In the genomic region with DNA sequence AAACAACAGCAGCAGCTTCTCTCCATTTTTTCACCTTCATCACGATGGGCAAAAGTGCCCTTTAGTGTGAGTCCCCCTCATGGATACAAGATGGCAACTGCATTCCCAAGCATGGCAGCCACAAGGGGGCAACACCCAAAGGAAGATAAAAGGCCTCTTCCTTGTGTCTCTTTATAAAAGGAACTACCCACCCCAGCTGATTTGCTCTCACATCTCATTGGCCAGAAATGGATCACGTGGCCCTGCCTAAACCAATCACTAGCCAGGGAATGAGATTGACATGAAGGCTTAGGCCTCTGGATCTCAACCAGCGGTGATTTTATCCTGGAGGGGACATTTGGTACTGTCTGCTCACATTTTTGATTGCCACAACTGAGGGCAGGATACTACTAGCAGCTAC, we compare ENCODE assay signal across 7 cellular contexts. TPM values are rescaled to one million over a fixed set of nuclear protein-coding genes. Genes with fewer than 3 reads are reported as not detected.
DNase-seq lines count a peak whose midpoint lies in the region; ATAC-seq, FAIRE-seq and TF ChIP-seq lines count a peak whose summit lies in the region.

No MANE protein-coding gene starts in this region.

- H3K27me3 ChIP-seq in DOHH2 (ENCODE audit: control insufficient read depth, low read length) (no peaks in the 10 kb centered on the region; the same call in 1 of the 2 replicates), transverse colon (no peaks in the 10 kb centered on the region)

- H3K4me2 ChIP-seq in DOHH2 (ENCODE audit: low read length) = no peak overlapping the region

- no peaks in the 10 kb centered on the region for H4K20me1 ChIP-seq in DOHH2 (ENCODE audit: control insufficient read depth, insufficient read depth, low read depth, low read length)

- ATAC-seq in GM21447 (IDR thresholded peaks at IDR 0.05; ENCODE audit: unreplicated experiment) = no peak

- no peaks in the 10 kb centered on the region for H3K36me3 ChIP-seq in DOHH2 (ENCODE audit: control insufficient read depth, low read length)
- no peaks in the 10 kb centered on the region for H3K36me3 ChIP-seq in transverse colon

- H3K27ac ChIP-seq in DOHH2 (ENCODE audit: low read depth, low read length) (no peak overlapping the region), transverse colon (no peak overlapping the region)

- no peak for TF ChIP-seq EP300 in transverse colon (IDR thresholded peaks at IDR 0.05; ENCODE audit: low read depth)

- in situ Hi-C loops in astrocyte of the spinal cord (cut with HindIII; ENCODE audit: low sequenced_read_pairs) (no loop called here), transverse colon (cut with MboI; ENCODE audit: low pct_ligation_motif_present in 1 of 4, low pct_unique_long_range_greater_than_20kb in 1 of 4, low sequenced_read_pairs in 3 of 4) (loop anchor here in 3 of 4 donors (5.0 to 10.0 kb wide), 2 partner anchors 323 to 325 kb away; no protein-coding TSS in a partner anchor)

- H3K79me2 ChIP-seq in DOHH2 (ENCODE audit: control insufficient read depth, low read length) = no peaks in the 10 kb centered on the region

- TF ChIP-seq POLR2A in transverse colon (IDR thresholded peaks at IDR 0.05) = no peak

- H3F3A ChIP-seq in DOHH2 (ENCODE audit: control insufficient read depth, insufficient read depth) = peaks cover 6% of the 10 kb centered on the region; the same call in 1 of the 2 replicates

- H3K4me3 ChIP-seq in DOHH2 (ENCODE audit: low read length) (no peak overlapping the region), astrocyte of the spinal cord (ENCODE audit: low read depth, low read length) (no peak overlapping the region), transverse colon (no peak overlapping the region)

- H3K4me1 ChIP-seq in DOHH2 (ENCODE audit: control insufficient read depth, low read length) (peaks cover 25% of the 10 kb centered on the region), transverse colon (peaks cover 0 to 9% (median 0%) of the 10 kb centered on the region in 4 donors)

- intact Hi-C loops in transverse colon (cut with DNase I; ENCODE audit: low total_unique reads) = loop anchor here (5.0 kb wide), 1 partner anchor 1150 kb away; no protein-coding TSS in a partner anchor

- WGBS in transverse colon (ENCODE audit: low coverage in 1 of 2), 2 donors = 90 to 98% methylated on average over 2 to 3 of the region's 3 CpGs

- DNase-seq in HTR-8/SVneo (ENCODE audit: insufficient read length, low spot score) (peak; percentile 94), RKO (ENCODE audit: low spot score) (peak; percentile 83), astrocyte of the spinal cord (ENCODE audit: low read depth, low spot score) (peak; percentile 72), kidney tubule cell (ENCODE audit: low spot score) (peak; percentile 73), transverse colon (no peak)

- peak; percentile 66 for TF ChIP-seq CTCF in DOHH2 (IDR thresholded peaks at IDR 0.05; ENCODE audit: low read depth, low read length, poor library complexity, severe bottlenecking)
- peak; percentile 56 for TF ChIP-seq CTCF in astrocyte of the spinal cord (IDR thresholded peaks at IDR 0.05; ENCODE audit: low read depth, low read length)
- peak in 3 of 5 experiments; percentile 6 to 28 (median 14) for TF ChIP-seq CTCF in transverse colon (IDR thresholded peaks at IDR 0.05)

- H3K9me2 ChIP-seq in DOHH2 (replicated peaks; ENCODE audit: control insufficient read depth, low read length) = no peaks in the 10 kb centered on the region

- FAIRE-seq in HTR-8/SVneo (lab: Jason Lieb, UNC) = peak; percentile 81

- H3K9me3 ChIP-seq in DOHH2 (ENCODE audit: control insufficient read depth, insufficient read depth, low read length) (peaks cover 3% of the 10 kb centered on the region; the same call in 1 of the 2 replicates), transverse colon (no peaks in the 10 kb centered on the region)

RNA-seq across cellular contexts. Expression of a gene that starts 21.9 kb away (rescaled TPM):
- total RNA-seq in transverse colon = 10 to 100 TPM in 1 of 4 donors, 1 to 10 TPM in 3; 2.6 to 14.8 (median 6.4) TPM

RNA-seq across cellular contexts. Expression of a gene that starts 53.9 kb away (rescaled TPM):
- 10 to 100 TPM in 2 of 4 donors, 1 to 10 TPM in 1, not detected in 1; 9.3 to 11.0 (median 10.1) TPM for total RNA-seq in transverse colon

Comparison
In these comparisons a context has a peak if more than half of its experiments do, and no peak if none do; other contexts are left out.
1. CTCF ChIP-seq: peak in every context shown above with its lines; median percentile 66 in DOHH2; 56 in astrocyte of the spinal cord; 14 in transverse colon.